In genomic region chr4:136864580-136865185, GRCh38 we compare ENCODE assay signal across 8 cellular contexts.
DNase-seq lines count a peak whose midpoint lies in the region; FAIRE-seq and TF ChIP-seq lines count a peak whose summit lies in the region.

No MANE protein-coding gene starts in this region.

- peak; percentile 82 for DNase-seq in ACHN
- peak; percentile 24 for DNase-seq in GM12864 (ENCODE audit: low read depth)
- DNase-seq in HEK293T (ENCODE audit: extremely low spot score), result peak; percentile 23
- peak; percentile 76 for DNase-seq in LoVo (ENCODE audit: low spot score)
- DNase-seq in RKO (ENCODE audit: low spot score), result peak; percentile 88
- DNase-seq in myocyte (ENCODE audit: low read depth), result peak; percentile 85
- DNase-seq in stimulated activated naive CD4-positive, alpha-beta T cell treated with Interleukin-2 at 50 U/mL for 16 hours (lab: John Stamatoyannopoulos, UW), result no peak

- H3K4me3 ChIP-seq in GM12864 (ENCODE audit: low read depth, low read length), result no peak overlapping the region

- peak; percentile 57 for TF ChIP-seq CTCF in GM12864 (IDR thresholded peaks at IDR 0.05; ENCODE audit: low read depth, low read length, missing control alignments)

- in situ Hi-C loops in ACHN (cut with HindIII; ENCODE audit: low pct_ligation_motif_present, low pct_unique_long_range_greater_than_20kb, low sequenced_read_pairs), result no loop called here

- CTCF ChIA-PET in HEK293T (lab: Yijun Ruan, JAX), result interaction anchor here (0.6 to 1.3 kb wide), 7 partner anchors 33 to 1691 kb away, joined by 3 to 6 read pairs (median 3); no protein-coding TSS in a partner anchor

- FAIRE-seq in endometrium (lab: Jason Lieb, UNC), result peak; percentile 98

- POLR2A ChIA-PET in HEK293T (lab: Yijun Ruan, JAX), result no interaction called here

TF ChIP-seq in HEK293T, 16 proteins besides CTCF, POLR2A, EP300 and RAD21:
- TF ChIP-seq L3MBTL2 (conservative IDR thresholded peaks at IDR 0.05) (no peak), TARDBP (IDR thresholded peaks at IDR 0.05) (no peak), FOXM1 (IDR thresholded peaks at IDR 0.05; ENCODE audit: borderline replicate concordance) (peak; percentile 87; the same call in 1 of the 2 replicates)
